Comparison of ENCODE assay signal across 7 cellular contexts in the genomic region with DNA sequence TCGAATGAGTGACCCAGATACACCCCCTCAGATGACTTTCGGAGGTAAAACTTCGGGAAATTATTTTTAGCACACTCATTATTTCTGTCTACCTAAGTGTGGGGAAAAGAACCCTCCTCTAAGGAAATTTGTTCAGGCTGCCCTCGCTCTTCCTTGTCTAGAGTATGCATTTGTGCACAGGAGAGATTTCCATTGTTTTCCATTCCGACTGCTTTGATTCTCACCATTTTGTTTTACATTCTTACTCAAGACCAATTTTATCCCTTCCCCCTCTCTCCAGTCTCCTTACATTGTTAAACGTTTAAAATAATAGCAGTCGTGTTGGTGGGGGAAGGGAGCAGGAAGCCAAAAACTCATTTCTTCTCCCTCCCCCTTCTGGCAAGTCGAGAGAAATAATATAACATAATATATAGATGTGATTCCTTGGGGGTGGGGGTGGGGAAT. TPM values are rescaled to one million over a fixed set of nuclear protein-coding genes. Genes with fewer than 3 reads are reported as not detected.
DNase-seq lines count a peak whose midpoint lies in the region; ATAC-seq and TF ChIP-seq lines count a peak whose summit lies in the region.

No MANE protein-coding gene starts in this region.

- no peak for TF ChIP-seq RAD21 in SK-N-SH (IDR thresholded peaks at IDR 0.05; ENCODE audit: low read length)

- CTCF ChIA-PET in HEK293 (lab: Yijun Ruan, JAX), result no interaction called here
- CTCF ChIA-PET in SK-N-SH (lab: Yijun Ruan, JAX), result interaction anchor here (1.2 to 1.7 kb wide), 2 partner anchors 11 to 52 kb away, joined by 3 to 4 read pairs; no protein-coding TSS in a partner anchor

- H3K27ac ChIP-seq in HEK293 (ENCODE audit: extremely low read depth, low read depth, low read length), result peak overlapping the region; percentile 94
- H3K27ac ChIP-seq in SK-N-SH (ENCODE audit: low read depth in 2 of 2, low read length in 1 of 2), result peak overlapping the region; percentile 96 to 100

- H3K27me3 ChIP-seq in SK-N-SH (ENCODE audit: insufficient read depth), result no peaks in the 10 kb centered on the region

- ATAC-seq in GM21737 (IDR thresholded peaks at IDR 0.05; ENCODE audit: unreplicated experiment), result no peak

- peak overlapping the region; percentile 99 for H3K4me2 ChIP-seq in SK-N-SH

- DNase-seq in SK-N-SH, result no peak
- peak; percentile 41 for DNase-seq in superior temporal gyrus (ENCODE audit: extremely low spot score)
- no peak for DNase-seq in NCI-H146 (lab: John Stamatoyannopoulos, UW)
- no peak for DNase-seq in central memory CD4-positive, alpha-beta T cell

- H3K4me1 ChIP-seq in HEK293 (ENCODE audit: control insufficient read depth, insufficient read depth, low read length), result peaks cover 30% of the 10 kb centered on the region
- H3K4me1 ChIP-seq in SK-N-SH (ENCODE audit: control insufficient read depth in 1 of 2, insufficient read depth in 2 of 2, low read depth in 1 of 2, low read length in 1 of 2), result peaks cover 37 to 53% of the 10 kb centered on the region in 2 experiments

- TF ChIP-seq CTCF in HEK293 (tag by site-specific recombination; IDR thresholded peaks at IDR 0.05) (no peak), SK-N-SH (IDR thresholded peaks at IDR 0.05) (no peak)

- no peaks in the 10 kb centered on the region for H3K9me3 ChIP-seq in HEK293 (ENCODE audit: control insufficient read depth, insufficient read depth, low read depth, low read length)
- no peaks in the 10 kb centered on the region for H3K9me3 ChIP-seq in SK-N-SH
- no peaks in the 10 kb centered on the region for H3K9me3 ChIP-seq in iPS-18c (ENCODE audit: control insufficient read depth, insufficient read depth, low read length)

- H4K20me1 ChIP-seq in SK-N-SH (ENCODE audit: insufficient read depth), result peaks cover 3% of the 10 kb centered on the region; the same call in 1 of the 2 replicates

- no peak for TF ChIP-seq EP300 in SK-N-SH (IDR thresholded peaks at IDR 0.05; ENCODE audit: borderline replicate concordance in 1 of 2, low read depth in 1 of 2, low read length in 1 of 2)

- peak overlapping the region; percentile 77 for H3K9ac ChIP-seq in SK-N-SH

- H3F3A ChIP-seq in SK-N-SH (replicated peaks; ENCODE audit: insufficient read depth), result peaks cover 29% of the 10 kb centered on the region

- POLR2A ChIA-PET in HEK293 (lab: Yijun Ruan, JAX) (interaction anchor here (1.0 to 1.7 kb wide), 2 partner anchors 30 to 61 kb away, joined by 3 to 9 read pairs; partner anchors contain the start of gene NAA38), SK-N-SH (lab: Yijun Ruan, JAX) (no interaction called here)

- no peaks in the 10 kb centered on the region for H3K9me2 ChIP-seq in SK-N-SH

- 2% methylated on average over 8 of the region's 8 CpGs for WGBS in SK-N-SH (ENCODE audit: low lambda C conversion rate)

- peaks cover 44% of the 10 kb centered on the region for H3K79me2 ChIP-seq in SK-N-SH (ENCODE audit: insufficient read depth)

- H3K4me3 ChIP-seq in HEK293 (ENCODE audit: low read depth, low read length) (peak overlapping the region; percentile 55), SK-N-SH (ENCODE audit: low read depth in 2 of 2, low read length in 1 of 2) (peak overlapping the region; percentile 76 to 78), iPS-18c (ENCODE audit: insufficient read depth, low read depth, low read length) (peak overlapping the region; percentile 77)

- peaks cover 19 to 36% of the 10 kb centered on the region in 2 experiments for H3K36me3 ChIP-seq in HEK293 (ENCODE audit: control insufficient read depth in 2 of 2, insufficient read depth in 1 of 2, low read length in 2 of 2)
- H3K36me3 ChIP-seq in SK-N-SH (replicated peaks in 1 of 2; ENCODE audit: control insufficient read depth in 1 of 2, insufficient read depth in 2 of 2, low read length in 1 of 2), result peaks cover 13 to 21% of the 10 kb centered on the region in 2 experiments

- peak overlapping the region; percentile 27; the same call in 1 of the 2 replicates for H2AFZ ChIP-seq in SK-N-SH (ENCODE audit: low read depth)

TF ChIP-seq in HEK293, 187 proteins besides CTCF, POLR2A, EP300 and RAD21 (continues in another document):
- TF ChIP-seq ZFP3 (tag by site-specific recombination; IDR thresholded peaks at IDR 0.05; ENCODE audit: low read depth), result no peak
- TF ChIP-seq OVOL3 (tag by site-specific recombination; IDR thresholded peaks at IDR 0.05), result no peak
- no peak for TF ChIP-seq ZNF394 (tag by site-specific recombination; IDR thresholded peaks at IDR 0.05; ENCODE audit: borderline replicate concordance)
- TF ChIP-seq FEZF1 (tag by site-specific recombination; IDR thresholded peaks at IDR 0.05), result no peak
- TF ChIP-seq EGR2 (tag by site-specific recombination; IDR thresholded peaks at IDR 0.05; ENCODE audit: low read depth), result no peak
- 0 out of 2 replicates have a peak, but pooled peaks have one; percentile 38 for TF ChIP-seq MZF1 (tag by site-specific recombination; IDR thresholded peaks at IDR 0.05; ENCODE audit: borderline replicate concordance)
- TF ChIP-seq, protein P1, sequence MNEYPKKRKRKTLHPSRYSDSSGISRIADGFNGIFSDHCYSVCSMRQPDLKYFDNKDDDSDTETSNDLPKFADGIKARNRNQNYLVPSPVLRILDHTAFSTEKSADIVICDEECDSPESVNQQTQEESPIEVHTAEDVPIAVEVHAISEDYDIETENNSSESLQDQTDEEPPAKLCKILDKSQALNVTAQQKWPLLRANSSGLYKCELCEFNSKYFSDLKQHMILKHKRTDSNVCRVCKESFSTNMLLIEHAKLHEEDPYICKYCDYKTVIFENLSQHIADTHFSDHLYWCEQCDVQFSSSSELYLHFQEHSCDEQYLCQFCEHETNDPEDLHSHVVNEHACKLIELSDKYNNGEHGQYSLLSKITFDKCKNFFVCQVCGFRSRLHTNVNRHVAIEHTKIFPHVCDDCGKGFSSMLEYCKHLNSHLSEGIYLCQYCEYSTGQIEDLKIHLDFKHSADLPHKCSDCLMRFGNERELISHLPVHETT (tag by site-specific recombination; IDR thresholded peaks at IDR 0.05), result no peak
- 0 out of 2 replicates have a peak, but pooled peaks have one; percentile 10 for TF ChIP-seq ZNF391 (tag by site-specific recombination; IDR thresholded peaks at IDR 0.05; ENCODE audit: borderline replicate concordance, low read depth)

TF ChIP-seq in SK-N-SH, 30 proteins besides CTCF, POLR2A, EP300 and RAD21 (continues in another document):
- peak; percentile 65 for TF ChIP-seq TCF12 (IDR thresholded peaks at IDR 0.05)
- no peak for TF ChIP-seq PBX3 (IDR thresholded peaks at IDR 0.05)
- TF ChIP-seq RFX5 (IDR thresholded peaks at IDR 0.05; ENCODE audit: low read length), result no peak
- no peak for TF ChIP-seq FOXM1 (IDR thresholded peaks at IDR 0.05; ENCODE audit: low read depth)
- no peak for TF ChIP-seq USF1 (IDR thresholded peaks at IDR 0.05; ENCODE audit: borderline replicate concordance, low read depth)
- no peak for TF ChIP-seq GABPA (IDR thresholded peaks at IDR 0.05; ENCODE audit: low read depth)
- no peak for TF ChIP-seq FOXJ3 (CRISPR knock-in tag; IDR thresholded peaks at IDR 0.05)
- TF ChIP-seq USF2 (IDR thresholded peaks at IDR 0.05; ENCODE audit: borderline replicate concordance, low read depth, low read length), result no peak
- 0 out of 2 replicates have a peak, but pooled peaks have one; percentile 27 for TF ChIP-seq MXI1 (IDR thresholded peaks at IDR 0.05; ENCODE audit: low read depth, low read length)
- no peak for TF ChIP-seq NRF1 (IDR thresholded peaks at IDR 0.05; ENCODE audit: low read depth, low read length)
- no peak for TF ChIP-seq RXRA (IDR thresholded peaks at IDR 0.05; ENCODE audit: borderline replicate concordance, low read depth)
- TF ChIP-seq JUND (IDR thresholded peaks at IDR 0.05), result no peak
- no peak for TF ChIP-seq POLR2AphosphoS5 (IDR thresholded peaks at IDR 0.05; ENCODE audit: low read depth, low read length)
- TF ChIP-seq YY1 (IDR thresholded peaks at IDR 0.05; ENCODE audit: low read depth), result no peak

RNA-seq across cellular contexts. Expression of gene CHD3, which starts 1.5 kb away (rescaled TPM):
- 55.2 and 56.2 TPM in 2 replicates for polyA plus RNA-seq in SK-N-SH (2012; rRNA removed)
- polyA plus RNA-seq in SK-N-SH (2012; cell fraction: cytosol; rRNA removed), result 26.4 and 34.7 TPM in 2 replicates
- 200 and 219 TPM in 2 replicates for polyA plus RNA-seq in SK-N-SH (2012; cell fraction: nucleus; rRNA removed)

RNA-seq across cellular contexts. Expression of gene RNF227, which starts 29.0 kb away (rescaled TPM):
- polyA plus RNA-seq in SK-N-SH (2012; rRNA removed), result 7.4 and 9.0 TPM in 2 replicates
- 6.0 and 10.3 TPM in 2 replicates for polyA plus RNA-seq in SK-N-SH (2012; cell fraction: cytosol; rRNA removed)
- polyA plus RNA-seq in SK-N-SH (2012; cell fraction: nucleus; rRNA removed), result 10.3 and 20.5 TPM in 2 replicates

RNA-seq across cellular contexts. Expression of gene CYB5D1, which starts 29.3 kb away (rescaled TPM):
- polyA plus RNA-seq in SK-N-SH (2012; rRNA removed), result 8.8 and 9.8 TPM in 2 replicates
- polyA plus RNA-seq in SK-N-SH (2012; cell fraction: cytosol; rRNA removed), result 8.5 and 9.4 TPM in 2 replicates
- polyA plus RNA-seq in SK-N-SH (2012; cell fraction: nucleus; rRNA removed), result 11.6 and 16.8 TPM in 2 replicates

RNA-seq across cellular contexts. Expression of gene NAA38, which starts 29.7 kb away (rescaled TPM):
- polyA plus RNA-seq in SK-N-SH (2012; rRNA removed), result 133 and 202 TPM in 2 replicates
- polyA plus RNA-seq in SK-N-SH (2012; cell fraction: cytosol; rRNA removed), result 105 and 121 TPM in 2 replicates
- polyA plus RNA-seq in SK-N-SH (2012; cell fraction: nucleus; rRNA removed), result 74.0 and 122 TPM in 2 replicates

RNA-seq across cellular contexts. Expression of gene TMEM88, which starts 32.2 kb away (rescaled TPM):
- 0.83 and 1.2 TPM in 2 replicates for polyA plus RNA-seq in SK-N-SH (2012; rRNA removed)
- 0.18 and 0.53 TPM in 2 replicates for polyA plus RNA-seq in SK-N-SH (2012; cell fraction: cytosol; rRNA removed)
- polyA plus RNA-seq in SK-N-SH (2012; cell fraction: nucleus; rRNA removed), result 10.9 and 14.0 TPM in 2 replicates

Comparison
In these comparisons a context has a peak if more than half of its experiments do, and no peak if none do; other contexts are left out.
1. Of the 4 proteins assayed by ChIP-seq in both HEK293 and SK-N-SH: peak only in HEK293: YY1; only in SK-N-SH: none; in both: none; in neither: 3.